In the genomic region with DNA sequence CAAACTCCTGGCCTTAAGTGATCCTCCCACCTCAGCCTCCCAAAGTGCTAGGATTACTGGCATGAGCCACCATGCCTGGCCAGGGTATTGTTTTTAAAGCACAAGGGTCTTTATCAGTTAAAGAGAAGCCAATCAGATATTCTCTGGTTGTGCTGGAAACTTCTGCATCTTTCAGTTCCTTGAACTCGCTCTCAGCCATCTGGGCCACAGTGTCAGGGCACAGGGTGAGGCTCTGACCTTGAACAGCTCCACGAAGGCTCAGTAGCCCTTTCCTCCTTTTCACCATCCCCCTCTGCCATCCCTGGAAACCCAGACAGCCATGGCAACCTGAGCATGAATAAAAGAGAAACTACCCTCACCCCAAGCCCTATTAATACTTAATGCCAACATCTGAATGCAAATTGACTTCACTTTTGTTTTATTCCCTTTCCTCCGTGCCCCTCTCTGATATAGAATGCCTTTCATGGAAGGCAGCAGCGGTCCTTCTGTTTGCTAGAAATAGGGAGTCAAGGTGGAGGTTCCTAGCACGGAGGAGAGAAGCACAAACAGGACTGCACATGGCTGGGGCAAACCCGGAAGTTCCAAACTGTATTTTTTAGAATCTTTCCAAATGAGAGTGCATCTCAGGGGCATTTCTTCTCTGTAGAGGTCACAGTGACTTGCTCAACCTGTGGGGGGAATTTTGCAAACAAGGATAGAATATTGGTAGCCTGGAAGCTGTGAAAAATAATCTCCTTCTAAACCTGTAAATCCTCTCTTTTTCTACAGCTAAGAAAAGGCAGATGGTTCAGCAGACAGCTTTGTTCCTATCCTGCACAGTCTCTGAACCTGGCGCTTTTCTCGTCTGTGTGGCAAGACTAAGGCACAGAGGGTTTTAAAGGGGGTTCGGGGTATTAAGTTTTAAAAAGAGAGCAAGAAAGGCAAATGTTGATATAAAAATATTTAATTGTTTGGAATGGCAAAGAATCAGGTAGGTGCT, we compare ENCODE assay signal across 12 cellular contexts.
DNase-seq lines count a peak whose midpoint lies in the region; ATAC-seq and TF ChIP-seq lines count a peak whose summit lies in the region.
"Had no signal": no experiment of that assay in that cellular context is flagged by ENCODE, and none has a peak within 500 bp of the region (broad histone marks: within the 10 kb centered on the region; RNA-seq: fewer than 3 reads in every experiment).

No MANE protein-coding gene starts in this region.

- DNase-seq in SKM-1 treated with dmso at 0.1 percent for 144 hours (lab: John Stamatoyannopoulos, UW; ENCODE audit: unreplicated experiment) (peak; percentile 60), osteoblast (ENCODE audit: insufficient read length, low spot score, missing footprints) (no peak)
- no peak for DNase-seq in stimulated activated effector memory CD8-positive, alpha-beta T cell treated with anti-CD3 and anti-CD28 coated beads, Interleukin-12 subunit alpha, Interleukin-12 subunit beta, amount 100 ng/mL, for 72 hours (ENCODE audit: low spot score in 2 of 2)
- DNase-seq in stimulated activated CD4-positive, alpha-beta T cell treated with anti-CD3 and anti-CD28 coated beads, Interleukin-2, amount 100 ng/mL, for 48 hours, result no peak
- DNase-seq: activated CD4-positive, alpha-beta memory T cell treated with anti-CD3 and anti-CD28 coated beads for 36 hours; DMS79; Kasumi-1; Right ventricle myocardium superior had no signal

- ATAC-seq in GM18502 (IDR thresholded peaks at IDR 0.05; ENCODE audit: poor library complexity, unreplicated experiment) (peak; percentile 66), HG02885 (IDR thresholded peaks at IDR 0.05; ENCODE audit: poor library complexity, unreplicated experiment) (peak; percentile 54), GM21825 (IDR thresholded peaks at IDR 0.05; ENCODE audit: unreplicated experiment) (no peak), GM18861 (IDR thresholded peaks at IDR 0.05; ENCODE audit: unreplicated experiment) (no peak)
- no peak for ATAC-seq in stimulated activated effector memory CD8-positive, alpha-beta T cell treated with anti-CD3 and anti-CD28 coated beads, Interleukin-12 subunit alpha, Interleukin-12 subunit beta, amount 100 ng/mL, for 72 hours

- H3K79me2 ChIP-seq in osteoblast (ENCODE audit: insufficient read depth, low read length), result no peaks in the 10 kb centered on the region

- H3K4me1 ChIP-seq in osteoblast (ENCODE audit: insufficient read depth, low read length), result no peaks in the 10 kb centered on the region

- no peaks in the 10 kb centered on the region for H4K20me1 ChIP-seq in osteoblast (ENCODE audit: insufficient read depth, low read length)

- H3K4me2 ChIP-seq in osteoblast (ENCODE audit: insufficient read depth, low read length), result no peak overlapping the region

- no peak for TF ChIP-seq CTCF in osteoblast (IDR thresholded peaks at IDR 0.05; ENCODE audit: extremely low read depth, low read depth, low read length)

- peak overlapping the region; percentile 76 for H2AFZ ChIP-seq in osteoblast (ENCODE audit: low read length)

- H3K4me3 ChIP-seq in osteoblast (ENCODE audit: insufficient read depth, low read length), result peak overlapping the region; percentile 19

- H3K4me1 Mint-ChIP-seq in stimulated activated effector memory CD8-positive, alpha-beta T cell treated with anti-CD3 and anti-CD28 coated beads, Interleukin-12 subunit alpha, Interleukin-12 subunit beta, amount 100 ng/mL, for 72 hours, result no peaks in the 10 kb centered on the region

- H3K36me3 ChIP-seq in osteoblast (ENCODE audit: insufficient read depth, low read length), result no peaks in the 10 kb centered on the region

- H3K27ac Mint-ChIP-seq in stimulated activated effector memory CD8-positive, alpha-beta T cell treated with anti-CD3 and anti-CD28 coated beads, Interleukin-12 subunit alpha, Interleukin-12 subunit beta, amount 100 ng/mL, for 72 hours, result no peak overlapping the region
- H3K27ac Mint-ChIP-seq: activated CD4-positive, alpha-beta memory T cell treated with anti-CD3 and anti-CD28 coated beads for 36 hours had no signal

- H3K4me3 Mint-ChIP-seq in stimulated activated effector memory CD8-positive, alpha-beta T cell treated with anti-CD3 and anti-CD28 coated beads, Interleukin-12 subunit alpha, Interleukin-12 subunit beta, amount 100 ng/mL, for 72 hours, result no peak overlapping the region
- H3K4me3 Mint-ChIP-seq: activated CD4-positive, alpha-beta memory T cell treated with anti-CD3 and anti-CD28 coated beads for 36 hours had no signal

- H3K36me3 Mint-ChIP-seq in stimulated activated effector memory CD8-positive, alpha-beta T cell treated with anti-CD3 and anti-CD28 coated beads, Interleukin-12 subunit alpha, Interleukin-12 subunit beta, amount 100 ng/mL, for 72 hours, result no peaks in the 10 kb centered on the region
- H3K36me3 Mint-ChIP-seq: activated CD4-positive, alpha-beta memory T cell treated with anti-CD3 and anti-CD28 coated beads for 36 hours had no signal

- no peaks in the 10 kb centered on the region for H3K9me3 Mint-ChIP-seq in stimulated activated effector memory CD8-positive, alpha-beta T cell treated with anti-CD3 and anti-CD28 coated beads, Interleukin-12 subunit alpha, Interleukin-12 subunit beta, amount 100 ng/mL, for 72 hours
- H3K9me3 Mint-ChIP-seq: activated CD4-positive, alpha-beta memory T cell treated with anti-CD3 and anti-CD28 coated beads for 36 hours had no signal

- no peak overlapping the region for H3K27ac ChIP-seq in osteoblast (ENCODE audit: low read depth, low read length)

- no peaks in the 10 kb centered on the region for H3K9me3 ChIP-seq in osteoblast (ENCODE audit: low read depth, low read length)

- no peaks in the 10 kb centered on the region for H3K27me3 ChIP-seq in osteoblast (ENCODE audit: insufficient read depth, low read length)

Comparison
In these comparisons a context has a peak if more than half of its experiments do, and no peak if none do; other contexts are left out.
1. ATAC-seq: peak in GM18502 (single experiment) and HG02885 (single experiment); none in GM21825 (single experiment), stimulated activated effector memory CD8-positive, alpha-beta T cell treated with anti-CD3 and anti-CD28 coated beads, Interleukin-12 subunit alpha, Interleukin-12 subunit beta, amount 100 ng/mL, for 72 hours (single experiment) and GM18861 (single experiment).